Comparison of ENCODE assay signal across 1 cellular context in the genomic region with DNA sequence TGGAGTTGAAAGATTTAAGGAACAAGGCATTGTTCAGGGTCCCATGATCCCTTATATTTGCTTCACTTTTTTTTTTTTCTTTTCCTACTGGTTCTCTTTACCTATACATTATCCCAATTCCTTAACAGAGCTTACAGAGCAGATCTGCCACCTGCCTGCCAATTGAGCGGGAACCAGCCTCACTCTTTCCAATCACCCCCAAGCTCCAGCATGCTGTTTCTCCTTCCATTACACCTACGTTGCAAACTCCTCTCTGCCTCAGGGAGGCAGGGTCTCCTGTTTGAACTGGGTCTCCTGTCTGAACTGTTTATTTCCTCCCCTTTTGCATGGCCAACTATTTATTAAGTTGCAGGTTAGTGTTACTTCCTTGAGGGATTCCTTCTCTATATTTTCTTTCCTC.
TF ChIP-seq lines count a peak whose summit lies in the region.

No MANE protein-coding gene starts in this region.

TF ChIP-seq in GM23338, 12 proteins besides CTCF, POLR2A, EP300 and RAD21:
- TF ChIP-seq, protein P1, sequence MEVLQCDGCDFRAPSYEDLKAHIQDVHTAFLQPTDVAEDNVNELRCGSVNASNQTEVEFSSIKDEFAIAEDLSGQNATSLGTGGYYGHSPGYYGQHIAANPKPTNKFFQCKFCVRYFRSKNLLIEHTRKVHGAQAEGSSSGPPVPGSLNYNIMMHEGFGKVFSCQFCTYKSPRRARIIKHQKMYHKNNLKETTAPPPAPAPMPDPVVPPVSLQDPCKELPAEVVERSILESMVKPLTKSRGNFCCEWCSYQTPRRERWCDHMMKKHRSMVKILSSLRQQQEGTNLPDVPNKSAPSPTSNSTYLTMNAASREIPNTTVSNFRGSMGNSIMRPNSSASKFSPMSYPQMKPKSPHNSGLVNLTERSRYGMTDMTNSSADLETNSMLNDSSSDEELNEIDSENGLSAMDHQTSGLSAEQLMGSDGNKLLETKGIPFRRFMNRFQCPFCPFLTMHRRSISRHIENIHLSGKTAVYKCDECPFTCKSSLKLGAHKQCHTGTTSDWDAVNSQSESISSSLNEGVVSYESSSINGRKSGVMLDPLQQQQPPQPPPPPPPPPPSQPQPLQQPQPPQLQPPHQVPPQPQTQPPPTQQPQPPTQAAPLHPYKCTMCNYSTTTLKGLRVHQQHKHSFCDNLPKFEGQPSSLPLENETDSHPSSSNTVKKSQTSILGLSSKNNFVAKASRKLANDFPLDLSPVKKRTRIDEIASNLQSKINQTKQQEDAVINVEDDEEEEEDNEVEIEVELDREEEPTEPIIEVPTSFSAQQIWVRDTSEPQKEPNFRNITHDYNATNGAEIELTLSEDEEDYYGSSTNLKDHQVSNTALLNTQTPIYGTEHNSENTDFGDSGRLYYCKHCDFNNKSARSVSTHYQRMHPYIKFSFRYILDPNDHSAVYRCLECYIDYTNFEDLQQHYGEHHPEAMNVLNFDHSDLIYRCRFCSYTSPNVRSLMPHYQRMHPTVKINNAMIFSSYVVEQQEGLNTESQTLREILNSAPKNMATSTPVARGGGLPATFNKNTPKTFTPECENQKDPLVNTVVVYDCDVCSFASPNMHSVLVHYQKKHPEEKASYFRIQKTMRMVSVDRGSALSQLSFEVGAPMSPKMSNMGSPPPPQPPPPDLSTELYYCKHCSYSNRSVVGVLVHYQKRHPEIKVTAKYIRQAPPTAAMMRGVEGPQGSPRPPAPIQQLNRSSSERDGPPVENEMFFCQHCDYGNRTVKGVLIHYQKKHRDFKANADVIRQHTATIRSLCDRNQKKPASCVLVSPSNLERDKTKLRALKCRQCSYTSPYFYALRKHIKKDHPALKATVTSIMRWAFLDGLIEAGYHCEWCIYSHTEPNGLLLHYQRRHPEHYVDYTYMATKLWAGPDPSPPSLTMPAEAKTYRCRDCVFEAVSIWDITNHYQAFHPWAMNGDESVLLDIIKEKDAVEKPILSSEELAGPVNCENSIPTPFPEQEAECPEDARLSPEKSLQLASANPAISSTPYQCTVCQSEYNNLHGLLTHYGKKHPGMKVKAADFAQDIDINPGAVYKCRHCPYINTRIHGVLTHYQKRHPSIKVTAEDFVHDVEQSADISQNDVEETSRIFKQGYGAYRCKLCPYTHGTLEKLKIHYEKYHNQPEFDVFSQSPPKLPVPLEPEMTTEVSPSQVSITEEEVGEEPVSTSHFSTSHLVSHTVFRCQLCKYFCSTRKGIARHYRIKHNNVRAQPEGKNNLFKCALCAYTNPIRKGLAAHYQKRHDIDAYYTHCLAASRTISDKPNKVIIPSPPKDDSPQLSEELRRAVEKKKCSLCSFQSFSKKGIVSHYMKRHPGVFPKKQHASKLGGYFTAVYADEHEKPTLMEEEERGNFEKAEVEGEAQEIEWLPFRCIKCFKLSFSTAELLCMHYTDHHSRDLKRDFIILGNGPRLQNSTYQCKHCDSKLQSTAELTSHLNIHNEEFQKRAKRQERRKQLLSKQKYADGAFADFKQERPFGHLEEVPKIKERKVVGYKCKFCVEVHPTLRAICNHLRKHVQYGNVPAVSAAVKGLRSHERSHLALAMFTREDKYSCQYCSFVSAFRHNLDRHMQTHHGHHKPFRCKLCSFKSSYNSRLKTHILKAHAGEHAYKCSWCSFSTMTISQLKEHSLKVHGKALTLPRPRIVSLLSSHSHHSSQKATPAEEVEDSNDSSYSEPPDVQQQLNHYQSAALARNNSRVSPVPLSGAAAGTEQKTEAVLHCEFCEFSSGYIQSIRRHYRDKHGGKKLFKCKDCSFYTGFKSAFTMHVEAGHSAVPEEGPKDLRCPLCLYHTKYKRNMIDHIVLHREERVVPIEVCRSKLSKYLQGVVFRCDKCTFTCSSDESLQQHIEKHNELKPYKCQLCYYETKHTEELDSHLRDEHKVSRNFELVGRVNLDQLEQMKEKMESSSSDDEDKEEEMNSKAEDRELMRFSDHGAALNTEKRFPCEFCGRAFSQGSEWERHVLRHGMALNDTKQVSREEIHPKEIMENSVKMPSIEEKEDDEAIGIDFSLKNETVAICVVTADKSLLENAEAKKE (CRISPR knock-in tag; IDR thresholded peaks at IDR 0.05): no peak
- TF ChIP-seq EZH2phosphoT487 (IDR thresholded peaks at IDR 0.05; ENCODE audit: unreplicated experiment) (no peak), ZNF114 (CRISPR knock-in tag; IDR thresholded peaks at IDR 0.05) (no peak), STAT1 (IDR thresholded peaks at IDR 0.05; ENCODE audit: unreplicated experiment) (no peak), CREB1 (CRISPR knock-in tag; IDR thresholded peaks at IDR 0.05; ENCODE audit: low read depth) (no peak), POLR2AphosphoS5 (IDR thresholded peaks at IDR 0.05; ENCODE audit: low read depth) (no peak), JUNB (IDR thresholded peaks at IDR 0.05; ENCODE audit: unreplicated experiment) (no peak), ZNF331 (CRISPR knock-in tag; IDR thresholded peaks at IDR 0.05; ENCODE audit: low read depth) (no peak), NANOG (IDR thresholded peaks at IDR 0.05; ENCODE audit: borderline replicate concordance) (no peak), EZH2 (IDR thresholded peaks at IDR 0.05; ENCODE audit: low read depth, unreplicated experiment) (no peak)
- TF ChIP-seq, protein P2, sequence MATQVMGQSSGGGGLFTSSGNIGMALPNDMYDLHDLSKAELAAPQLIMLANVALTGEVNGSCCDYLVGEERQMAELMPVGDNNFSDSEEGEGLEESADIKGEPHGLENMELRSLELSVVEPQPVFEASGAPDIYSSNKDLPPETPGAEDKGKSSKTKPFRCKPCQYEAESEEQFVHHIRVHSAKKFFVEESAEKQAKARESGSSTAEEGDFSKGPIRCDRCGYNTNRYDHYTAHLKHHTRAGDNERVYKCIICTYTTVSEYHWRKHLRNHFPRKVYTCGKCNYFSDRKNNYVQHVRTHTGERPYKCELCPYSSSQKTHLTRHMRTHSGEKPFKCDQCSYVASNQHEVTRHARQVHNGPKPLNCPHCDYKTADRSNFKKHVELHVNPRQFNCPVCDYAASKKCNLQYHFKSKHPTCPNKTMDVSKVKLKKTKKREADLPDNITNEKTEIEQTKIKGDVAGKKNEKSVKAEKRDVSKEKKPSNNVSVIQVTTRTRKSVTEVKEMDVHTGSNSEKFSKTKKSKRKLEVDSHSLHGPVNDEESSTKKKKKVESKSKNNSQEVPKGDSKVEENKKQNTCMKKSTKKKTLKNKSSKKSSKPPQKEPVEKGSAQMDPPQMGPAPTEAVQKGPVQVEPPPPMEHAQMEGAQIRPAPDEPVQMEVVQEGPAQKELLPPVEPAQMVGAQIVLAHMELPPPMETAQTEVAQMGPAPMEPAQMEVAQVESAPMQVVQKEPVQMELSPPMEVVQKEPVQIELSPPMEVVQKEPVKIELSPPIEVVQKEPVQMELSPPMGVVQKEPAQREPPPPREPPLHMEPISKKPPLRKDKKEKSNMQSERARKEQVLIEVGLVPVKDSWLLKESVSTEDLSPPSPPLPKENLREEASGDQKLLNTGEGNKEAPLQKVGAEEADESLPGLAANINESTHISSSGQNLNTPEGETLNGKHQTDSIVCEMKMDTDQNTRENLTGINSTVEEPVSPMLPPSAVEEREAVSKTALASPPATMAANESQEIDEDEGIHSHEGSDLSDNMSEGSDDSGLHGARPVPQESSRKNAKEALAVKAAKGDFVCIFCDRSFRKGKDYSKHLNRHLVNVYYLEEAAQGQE (IDR thresholded peaks at IDR 0.05; ENCODE audit: unreplicated experiment): no peak
- TF ChIP-seq, protein P3, sequence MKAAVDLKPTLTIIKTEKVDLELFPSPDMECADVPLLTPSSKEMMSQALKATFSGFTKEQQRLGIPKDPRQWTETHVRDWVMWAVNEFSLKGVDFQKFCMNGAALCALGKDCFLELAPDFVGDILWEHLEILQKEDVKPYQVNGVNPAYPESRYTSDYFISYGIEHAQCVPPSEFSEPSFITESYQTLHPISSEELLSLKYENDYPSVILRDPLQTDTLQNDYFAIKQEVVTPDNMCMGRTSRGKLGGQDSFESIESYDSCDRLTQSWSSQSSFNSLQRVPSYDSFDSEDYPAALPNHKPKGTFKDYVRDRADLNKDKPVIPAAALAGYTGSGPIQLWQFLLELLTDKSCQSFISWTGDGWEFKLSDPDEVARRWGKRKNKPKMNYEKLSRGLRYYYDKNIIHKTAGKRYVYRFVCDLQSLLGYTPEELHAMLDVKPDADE (IDR thresholded peaks at IDR 0.05): no peak
